In the genomic region with DNA sequence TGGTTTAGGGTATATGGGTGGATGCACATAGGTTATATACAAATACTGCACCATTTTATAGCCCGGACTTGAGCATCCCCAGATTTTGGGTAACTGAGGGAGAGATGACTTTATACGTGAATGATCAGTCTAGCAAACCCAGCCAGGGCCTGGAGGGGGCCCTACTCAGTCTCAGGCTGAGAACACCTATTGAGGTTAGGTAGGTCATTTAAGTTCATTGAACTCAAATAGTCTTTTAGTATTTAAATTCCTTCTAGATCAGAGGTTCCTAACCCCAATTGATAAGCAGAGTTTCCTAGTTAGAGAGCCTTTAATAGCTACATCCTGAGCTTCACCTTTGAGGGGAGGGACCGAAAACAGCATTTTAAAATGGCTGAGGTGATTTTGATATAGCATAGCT, we compare ENCODE assay signal across 32 cellular contexts.
"Had no signal": no experiment of that assay in that cellular context is flagged by ENCODE, and none has a peak within 500 bp of the region (broad histone marks: within the 10 kb centered on the region; RNA-seq: fewer than 3 reads in every experiment).

No MANE protein-coding gene starts in this region.

- H3K27ac Mint-ChIP-seq: activated CD4-positive, alpha-beta memory T cell treated with anti-CD3 and anti-CD28 coated beads for 36 hours; activated CD8-positive, alpha-beta memory T cell treated with anti-CD3 and anti-CD28 coated beads, Interleukin-2, amount 10 ng/mL, durations not matched to agents 7 days and 5 days; activated CD8-positive, alpha-beta T cell treated with anti-CD3 and anti-CD28 coated beads, Interleukin-2, amount 10 ng/mL, durations not matched to agents 7 days and 5 days; activated naive CD4-positive, alpha-beta T cell treated with anti-CD3 and anti-CD28 coated beads for 36 hours; activated naive CD4-positive, alpha-beta T cell treated with anti-CD3 and anti-CD28 coated beads, Interleukin-2, amount 50 U/mL, for 24 hours; activated naive CD8-positive, alpha-beta T cell treated with anti-CD3 and anti-CD28 coated beads for 36 hours; activated naive CD8-positive, alpha-beta T cell treated with anti-CD3 and anti-CD28 coated beads, Interleukin-2, amount 50 U/mL, for 24 hours; activated T-helper 1 cell treated with anti-CD3 and anti-CD28 coated beads, Interleukin-12 subunit alpha, Interleukin-12 subunit beta, Interleukin-2, Interleukin-4 antibody, amounts not matched to agents 30 ng/mL and 10 ng/mL and 1 ng/mL, durations not matched to agents 14 hours and 24 hours and 36 hours; activated T-helper 2 cell treated with anti-CD3 and anti-CD28 coated beads, Interferon-gamma antibody, Interleukin-2, Interleukin-4, amounts not matched to agents 10 μg/mL and 5 μg/mL and 100 μg/mL, durations not matched to agents 14 hours and 24 hours and 36 hours; effector memory CD8-positive, alpha-beta T cell; T-helper 17 cell; T-helper 2 cell treated with Interferon-gamma antibody and Interleukin-4, amounts not matched to agents 5 μg/mL and 100 μg/mL, for 36 hours had no signal

- H3K27me3 ChIP-seq: adrenal gland, body of pancreas, esophagus muscularis mucosa, foreskin keratinocyte, gastrocnemius medialis, heart left ventricle had no signal

- H3K27me3 Mint-ChIP-seq: activated CD4-positive, alpha-beta memory T cell treated with anti-CD3 and anti-CD28 coated beads for 36 hours; activated CD8-positive, alpha-beta memory T cell treated with anti-CD3 and anti-CD28 coated beads, Interleukin-2, amount 10 ng/mL, durations not matched to agents 7 days and 5 days; activated naive CD4-positive, alpha-beta T cell treated with anti-CD3 and anti-CD28 coated beads, Interleukin-2, amount 50 U/mL, for 24 hours; activated naive CD8-positive, alpha-beta T cell treated with anti-CD3 and anti-CD28 coated beads for 36 hours; activated naive CD8-positive, alpha-beta T cell treated with anti-CD3 and anti-CD28 coated beads, Interleukin-2, amount 50 U/mL, for 24 hours; effector memory CD8-positive, alpha-beta T cell; T-helper 17 cell had no signal

- H3K4me3 ChIP-seq: adrenal gland, body of pancreas, esophagus muscularis mucosa, gastrocnemius medialis, heart left ventricle had no signal

- H3K27ac ChIP-seq: adrenal gland, body of pancreas, esophagus muscularis mucosa, foreskin keratinocyte, gastrocnemius medialis, heart left ventricle had no signal

- ATAC-seq: activated CD8-positive, alpha-beta memory T cell treated with anti-CD3 and anti-CD28 coated beads, Interleukin-2, amount 10 ng/mL, durations not matched to agents 7 days and 5 days; activated CD8-positive, alpha-beta T cell treated with anti-CD3 and anti-CD28 coated beads, Interleukin-2, amount 10 ng/mL, durations not matched to agents 7 days and 5 days; activated naive CD8-positive, alpha-beta T cell treated with anti-CD3 and anti-CD28 coated beads, Interleukin-2, amount 50 U/mL, for 24 hours; body of pancreas; effector memory CD8-positive, alpha-beta T cell; foreskin keratinocyte; gastrocnemius medialis; heart left ventricle; T-helper 17 cell had no signal

- H3K4me1 ChIP-seq: adrenal gland, foreskin keratinocyte, gastrocnemius medialis had no signal

- H3K9me3 Mint-ChIP-seq: activated naive CD4-positive, alpha-beta T cell treated with anti-CD3 and anti-CD28 coated beads for 36 hours; activated naive CD8-positive, alpha-beta T cell treated with anti-CD3 and anti-CD28 coated beads for 36 hours; activated T-helper 1 cell treated with anti-CD3 and anti-CD28 coated beads, Interleukin-12 subunit alpha, Interleukin-12 subunit beta, Interleukin-2, Interleukin-4 antibody, amounts not matched to agents 30 ng/mL and 10 ng/mL and 1 ng/mL, durations not matched to agents 14 hours and 24 hours and 36 hours had no signal

- H3K4me3 Mint-ChIP-seq: activated CD4-positive, alpha-beta memory T cell treated with anti-CD3 and anti-CD28 coated beads for 36 hours; activated CD8-positive, alpha-beta memory T cell treated with anti-CD3 and anti-CD28 coated beads, Interleukin-2, amount 10 ng/mL, durations not matched to agents 7 days and 5 days; activated CD8-positive, alpha-beta T cell treated with anti-CD3 and anti-CD28 coated beads, Interleukin-2, amount 10 ng/mL, durations not matched to agents 7 days and 5 days; activated naive CD4-positive, alpha-beta T cell treated with anti-CD3 and anti-CD28 coated beads for 36 hours; activated naive CD4-positive, alpha-beta T cell treated with anti-CD3 and anti-CD28 coated beads, Interleukin-2, amount 50 U/mL, for 24 hours; activated naive CD8-positive, alpha-beta T cell treated with anti-CD3 and anti-CD28 coated beads for 36 hours; activated naive CD8-positive, alpha-beta T cell treated with anti-CD3 and anti-CD28 coated beads, Interleukin-2, amount 50 U/mL, for 24 hours; activated T-helper 1 cell treated with anti-CD3 and anti-CD28 coated beads, Interleukin-12 subunit alpha, Interleukin-12 subunit beta, Interleukin-2, Interleukin-4 antibody, amounts not matched to agents 30 ng/mL and 10 ng/mL and 1 ng/mL, durations not matched to agents 14 hours and 24 hours and 36 hours; effector memory CD8-positive, alpha-beta T cell; T-helper 17 cell; T-helper 2 cell treated with Interferon-gamma antibody and Interleukin-4, amounts not matched to agents 5 μg/mL and 100 μg/mL, for 36 hours had no signal

- H3K36me3 Mint-ChIP-seq: activated CD4-positive, alpha-beta memory T cell treated with anti-CD3 and anti-CD28 coated beads for 36 hours; activated CD8-positive, alpha-beta memory T cell treated with anti-CD3 and anti-CD28 coated beads, Interleukin-2, amount 10 ng/mL, durations not matched to agents 7 days and 5 days; activated naive CD4-positive, alpha-beta T cell treated with anti-CD3 and anti-CD28 coated beads, Interleukin-2, amount 50 U/mL, for 24 hours; activated naive CD8-positive, alpha-beta T cell treated with anti-CD3 and anti-CD28 coated beads for 36 hours had no signal

- H3K4me1 Mint-ChIP-seq: activated CD8-positive, alpha-beta memory T cell treated with anti-CD3 and anti-CD28 coated beads, Interleukin-2, amount 10 ng/mL, durations not matched to agents 7 days and 5 days; activated naive CD4-positive, alpha-beta T cell treated with anti-CD3 and anti-CD28 coated beads, Interleukin-2, amount 50 U/mL, for 24 hours; activated naive CD8-positive, alpha-beta T cell treated with anti-CD3 and anti-CD28 coated beads for 36 hours; activated naive CD8-positive, alpha-beta T cell treated with anti-CD3 and anti-CD28 coated beads, Interleukin-2, amount 50 U/mL, for 24 hours; T-helper 17 cell had no signal

- FAIRE-seq: colon had no signal

- DNase-seq: activated CD4-positive, alpha-beta memory T cell treated with anti-CD3 and anti-CD28 coated beads for 36 hours; activated CD4-positive, alpha-beta T cell treated with anti-CD3 and anti-CD28 coated beads for 48 hours; activated CD8-positive, alpha-beta memory T cell treated with anti-CD3 and anti-CD28 coated beads, Interleukin-2, amount 10 ng/mL, durations not matched to agents 7 days and 5 days; activated CD8-positive, alpha-beta memory T cell treated with anti-CD3 and anti-CD28 coated beads, Interleukin-2, amount 50 U/mL, for 4 hours; activated CD8-positive, alpha-beta T cell treated with anti-CD3 and anti-CD28 coated beads, Interleukin-2, amount 10 ng/mL, durations not matched to agents 7 days and 5 days; activated effector memory CD4-positive, alpha-beta T cell treated with anti-CD3 and anti-CD28 coated beads, Interleukin-2, amount 50 U/mL, for 16 hours; activated naive CD4-positive, alpha-beta T cell treated with anti-CD3 and anti-CD28 coated beads for 36 hours; activated naive CD8-positive, alpha-beta T cell treated with anti-CD3 and anti-CD28 coated beads for 36 hours; activated naive CD8-positive, alpha-beta T cell treated with anti-CD3 and anti-CD28 coated beads, Interleukin-2, amount 50 U/mL, for 24 hours; activated T-cell treated with anti-CD3 and anti-CD28 coated beads, Interleukin-2, amount 50 U/mL, for 1 hour; activated T-cell treated with anti-CD3 and anti-CD28 coated beads, Interleukin-2, amount 50 U/mL, for 48 hours; adrenal gland; amygdala; aorta; body of pancreas; cortex of kidney; dermis blood vessel endothelial cell; effector CD4-positive, alpha-beta T cell; effector memory CD8-positive, alpha-beta T cell; erythroblast; foreskin keratinocyte; gastrocnemius medialis; glutamatergic neuron; heart left ventricle; T-helper 1 cell; T-helper 17 cell had no signal

- H3K9me3 ChIP-seq: adrenal gland, body of pancreas, esophagus muscularis mucosa, gastrocnemius medialis had no signal

- H3K36me3 ChIP-seq: adrenal gland, esophagus muscularis mucosa, gastrocnemius medialis, heart left ventricle had no signal
